8 cellular contexts compared by ENCODE assay signal in the genomic region with DNA sequence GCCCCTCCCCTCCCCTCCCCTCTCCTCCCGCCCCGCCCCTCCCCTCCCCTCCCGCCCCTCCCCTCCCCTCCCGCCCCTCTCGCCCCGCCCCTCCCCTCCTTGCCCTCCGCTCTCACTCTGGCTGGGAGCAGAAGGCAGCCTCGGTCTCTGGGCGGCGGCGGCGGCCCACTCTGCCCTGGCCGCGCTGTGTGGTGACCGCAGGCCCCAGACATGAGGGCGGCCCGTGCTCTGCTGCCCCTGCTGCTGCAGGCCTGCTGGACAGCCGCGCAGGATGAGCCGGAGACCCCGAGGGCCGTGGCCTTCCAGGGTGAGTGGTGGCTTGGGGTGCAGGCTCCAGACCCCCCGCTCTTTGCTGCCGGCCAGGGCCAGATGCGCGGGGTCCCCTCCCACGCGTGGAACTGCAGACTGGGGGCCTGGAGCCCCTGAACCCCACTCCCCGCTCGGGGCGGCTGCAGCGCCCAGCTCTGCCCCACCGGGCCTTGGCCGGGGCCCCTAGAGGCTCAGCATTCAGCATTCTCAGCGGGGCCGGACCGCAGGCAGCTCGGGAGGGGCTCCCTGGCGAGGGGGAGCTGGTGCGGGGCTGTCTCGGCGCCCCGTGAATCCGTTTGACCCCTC. TPM values are rescaled to one million over a fixed set of nuclear protein-coding genes. Genes with fewer than 3 reads are reported as not detected.
A peak's percentile ranks its signal among the peaks of the same experiment; 100 is the strongest.
DNase-seq lines count a peak whose midpoint lies in the region; ATAC-seq and TF ChIP-seq lines count a peak whose summit lies in the region.

A gene with protein sequence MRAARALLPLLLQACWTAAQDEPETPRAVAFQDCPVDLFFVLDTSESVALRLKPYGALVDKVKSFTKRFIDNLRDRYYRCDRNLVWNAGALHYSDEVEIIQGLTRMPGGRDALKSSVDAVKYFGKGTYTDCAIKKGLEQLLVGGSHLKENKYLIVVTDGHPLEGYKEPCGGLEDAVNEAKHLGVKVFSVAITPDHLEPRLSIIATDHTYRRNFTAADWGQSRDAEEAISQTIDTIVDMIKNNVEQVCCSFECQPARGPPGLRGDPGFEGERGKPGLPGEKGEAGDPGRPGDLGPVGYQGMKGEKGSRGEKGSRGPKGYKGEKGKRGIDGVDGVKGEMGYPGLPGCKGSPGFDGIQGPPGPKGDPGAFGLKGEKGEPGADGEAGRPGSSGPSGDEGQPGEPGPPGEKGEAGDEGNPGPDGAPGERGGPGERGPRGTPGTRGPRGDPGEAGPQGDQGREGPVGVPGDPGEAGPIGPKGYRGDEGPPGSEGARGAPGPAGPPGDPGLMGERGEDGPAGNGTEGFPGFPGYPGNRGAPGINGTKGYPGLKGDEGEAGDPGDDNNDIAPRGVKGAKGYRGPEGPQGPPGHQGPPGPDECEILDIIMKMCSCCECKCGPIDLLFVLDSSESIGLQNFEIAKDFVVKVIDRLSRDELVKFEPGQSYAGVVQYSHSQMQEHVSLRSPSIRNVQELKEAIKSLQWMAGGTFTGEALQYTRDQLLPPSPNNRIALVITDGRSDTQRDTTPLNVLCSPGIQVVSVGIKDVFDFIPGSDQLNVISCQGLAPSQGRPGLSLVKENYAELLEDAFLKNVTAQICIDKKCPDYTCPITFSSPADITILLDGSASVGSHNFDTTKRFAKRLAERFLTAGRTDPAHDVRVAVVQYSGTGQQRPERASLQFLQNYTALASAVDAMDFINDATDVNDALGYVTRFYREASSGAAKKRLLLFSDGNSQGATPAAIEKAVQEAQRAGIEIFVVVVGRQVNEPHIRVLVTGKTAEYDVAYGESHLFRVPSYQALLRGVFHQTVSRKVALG (plus strand): TSS at position 130 of the 615 bp plus-strand sequence. CDS start 81 bp downstream, at position 211.

- H3K4me1 Mint-ChIP-seq in activated naive CD8-positive, alpha-beta T cell treated with anti-CD3 and anti-CD28 coated beads, Interleukin-2, amount 10 ng/mL, durations not matched to agents 7 days and 5 days: peaks cover 2% of the 10 kb centered on the region

- peaks cover 15% of the 10 kb centered on the region for H3K27me3 Mint-ChIP-seq in activated naive CD8-positive, alpha-beta T cell treated with anti-CD3 and anti-CD28 coated beads, Interleukin-2, amount 10 ng/mL, durations not matched to agents 7 days and 5 days

- intact Hi-C loops in head of caudate nucleus (cut with DNase I): no loop called here

- DNase-seq in G401 (ENCODE audit: low spot score) (no peak), NCI-H2171 treated with DMSO at 0.1 percent for 48 hours (lab: John Stamatoyannopoulos, UW) (peak; percentile 65), head of caudate nucleus (peak in 37 of 42 donors; percentile 32 to 84 (median 53)), omental fat pad (ENCODE audit: low spot score) (no peak), NCI-H187 (lab: John Stamatoyannopoulos, UW) (no peak)
- peak; percentile 49 for DNase-seq in activated naive CD8-positive, alpha-beta T cell treated with anti-CD3 and anti-CD28 coated beads, Interleukin-2, amount 10 ng/mL, durations not matched to agents 7 days and 5 days

- no peak for TF ChIP-seq CTCF in omental fat pad (IDR thresholded peaks at IDR 0.05)

- POLR2A ChIA-PET in activated naive CD8-positive, alpha-beta T cell treated with anti-CD3 and anti-CD28 coated beads, Interleukin-2, amount 10 ng/mL, durations not matched to agents 7 days and 5 days (lab: Charles Lee): no interaction called here

- in situ Hi-C loops in G401 (cut with HindIII; ENCODE audit: low sequenced_read_pairs): no loop called here

- H3K9me3 Mint-ChIP-seq in activated naive CD8-positive, alpha-beta T cell treated with anti-CD3 and anti-CD28 coated beads, Interleukin-2, amount 10 ng/mL, durations not matched to agents 7 days and 5 days: no peaks in the 10 kb centered on the region

- H3K4me3 Mint-ChIP-seq in activated naive CD8-positive, alpha-beta T cell treated with anti-CD3 and anti-CD28 coated beads, Interleukin-2, amount 10 ng/mL, durations not matched to agents 7 days and 5 days: no peak within 1 kb of the TSS

- no peaks in the 10 kb centered on the region for H3K36me3 Mint-ChIP-seq in activated naive CD8-positive, alpha-beta T cell treated with anti-CD3 and anti-CD28 coated beads, Interleukin-2, amount 10 ng/mL, durations not matched to agents 7 days and 5 days

- no peak within 1 kb of the TSS for H3K27ac Mint-ChIP-seq in activated naive CD8-positive, alpha-beta T cell treated with anti-CD3 and anti-CD28 coated beads, Interleukin-2, amount 10 ng/mL, durations not matched to agents 7 days and 5 days

- ATAC-seq in activated naive CD8-positive, alpha-beta T cell treated with anti-CD3 and anti-CD28 coated beads, Interleukin-2, amount 10 ng/mL, durations not matched to agents 7 days and 5 days (ENCODE audit: low read depth): peak; percentile 35
- ATAC-seq in omental fat pad (ENCODE audit: low FRiP score) (peak; percentile 37), HG03097 (IDR thresholded peaks at IDR 0.05; ENCODE audit: low FRiP score, unreplicated experiment) (no peak), GM21825 (IDR thresholded peaks at IDR 0.05; ENCODE audit: unreplicated experiment) (no peak)

RNA-seq across cellular contexts. Expression of the gene that starts here (rescaled TPM):
- 83.0 and 85.1 TPM in 2 replicates for total RNA-seq in G401 (2014; rRNA removed; shearing (Covaris generic))
- 1 to 10 TPM; 3.5 to 3.8 TPM for total RNA-seq in activated naive CD8-positive, alpha-beta T cell treated with anti-CD3 and anti-CD28 coated beads, Interleukin-2, amount 10 ng/mL, durations not matched to agents 7 days and 5 days
- 1,000 to 10,000 TPM in 1 of 4 donors, 100 to 1,000 TPM in 3; 410 to 1,024 (median 521) TPM for total RNA-seq in omental fat pad

Comparison
In these comparisons a context has a peak if more than half of its experiments do, and no peak if none do; other contexts are left out.
1. RNA of the gene that starts here (total RNA-seq): 410 to 1,024 TPM in omental fat pad and 83.0 to 85.1 TPM in G401; 3.5 to 3.8 TPM in activated naive CD8-positive, alpha-beta T cell treated with anti-CD3 and anti-CD28 coated beads, Interleukin-2, amount 10 ng/mL, durations not matched to agents 7 days and 5 days; every median in the first group is over 10 times any median in the second.
2. DNase-seq: peak in NCI-H2171 treated with DMSO at 0.1 percent for 48 hours (single experiment), activated naive CD8-positive, alpha-beta T cell treated with anti-CD3 and anti-CD28 coated beads, Interleukin-2, amount 10 ng/mL, durations not matched to agents 7 days and 5 days (single experiment) and head of caudate nucleus (37 of 42); none in G401 (single experiment), omental fat pad (single experiment) and NCI-H187 (0 of 2).
3. ATAC-seq: peak in activated naive CD8-positive, alpha-beta T cell treated with anti-CD3 and anti-CD28 coated beads, Interleukin-2, amount 10 ng/mL, durations not matched to agents 7 days and 5 days (single experiment) and omental fat pad (single experiment); none in HG03097 (single experiment) and GM21825 (single experiment).